8 cellular contexts compared by ENCODE assay signal in genomic region chr17:40100669-40101366, GRCh38. TPM values are rescaled to one million over a fixed set of nuclear protein-coding genes. Genes with fewer than 3 reads are reported as not detected.
A peak's percentile ranks its signal among the peaks of the same experiment; 100 is the strongest.
DNase-seq lines count a peak whose midpoint lies in the region; ATAC-seq and TF ChIP-seq lines count a peak whose summit lies in the region.

No MANE protein-coding gene starts in this region.

- peak overlapping the region; percentile 96 for H3K27ac ChIP-seq in osteoblast (ENCODE audit: low read depth, low read length)
- peak overlapping the region; percentile 73 for H3K27ac ChIP-seq in temporal lobe (ENCODE audit: low read depth, low read length)

- H3K79me2 ChIP-seq in osteoblast (ENCODE audit: insufficient read depth, low read length): peaks cover 29% of the 10 kb centered on the region

- intact Hi-C loops in Right ventricle myocardium inferior (cut with DNase I): loop anchor here (10.0 kb wide), 1 partner anchor 244 kb away; no protein-coding TSS in a partner anchor

- H3K36me3 ChIP-seq in osteoblast (ENCODE audit: insufficient read depth, low read length): peaks cover 15% of the 10 kb centered on the region

- H3K4me1 ChIP-seq in osteoblast (ENCODE audit: insufficient read depth, low read length): peaks cover 28% of the 10 kb centered on the region

- no peaks in the 10 kb centered on the region for H3K27me3 ChIP-seq in osteoblast (ENCODE audit: insufficient read depth, low read length)

- no peaks in the 10 kb centered on the region for H3K9me3 ChIP-seq in osteoblast (ENCODE audit: low read depth, low read length)

- H3K4me1 Mint-ChIP-seq in activated naive CD8-positive, alpha-beta T cell treated with anti-CD3 and anti-CD28 coated beads, Interleukin-2, amount 50 U/mL, for 24 hours: peaks cover 92% of the 10 kb centered on the region

- peak overlapping the region; percentile 96 for H3K4me2 ChIP-seq in osteoblast (ENCODE audit: insufficient read depth, low read length)

- H3K4me3 Mint-ChIP-seq in activated naive CD8-positive, alpha-beta T cell treated with anti-CD3 and anti-CD28 coated beads, Interleukin-2, amount 50 U/mL, for 24 hours: peak overlapping the region; percentile 92

- DNase-seq in AG09319 (ENCODE audit: extremely low read depth, low read depth): peak; percentile 98
- peak; percentile 95 for DNase-seq in NCI-H1436 treated with DMSO at 0.1 percent for 48 hours (lab: John Stamatoyannopoulos, UW)
- DNase-seq in SW 1271 (lab: John Stamatoyannopoulos, UW): peak; percentile 97
- DNase-seq in activated naive CD8-positive, alpha-beta T cell treated with anti-CD3 and anti-CD28 coated beads, Interleukin-2, amount 50 U/mL, for 24 hours: peak; percentile 90
- DNase-seq in Right ventricle myocardium inferior (ENCODE audit: missing footprints): peak; percentile 98
- peak; percentile 90 for DNase-seq in osteoblast (ENCODE audit: insufficient read length, low spot score, missing footprints)

- peak overlapping the region; percentile 67 for H2AFZ ChIP-seq in osteoblast (ENCODE audit: low read length)

- H3K27me3 Mint-ChIP-seq in activated naive CD8-positive, alpha-beta T cell treated with anti-CD3 and anti-CD28 coated beads, Interleukin-2, amount 50 U/mL, for 24 hours: no peaks in the 10 kb centered on the region

- H3K27ac Mint-ChIP-seq in activated naive CD8-positive, alpha-beta T cell treated with anti-CD3 and anti-CD28 coated beads, Interleukin-2, amount 50 U/mL, for 24 hours: peak overlapping the region; percentile 98

- H4K20me1 ChIP-seq in osteoblast (ENCODE audit: insufficient read depth, low read length): peaks cover 4% of the 10 kb centered on the region

- peaks cover 17% of the 10 kb centered on the region for H3K36me3 Mint-ChIP-seq in activated naive CD8-positive, alpha-beta T cell treated with anti-CD3 and anti-CD28 coated beads, Interleukin-2, amount 50 U/mL, for 24 hours (ENCODE audit: low read depth)

- TF ChIP-seq CTCF in AG09319 (IDR thresholded peaks at IDR 0.05; ENCODE audit: low read depth, low read length): no peak
- TF ChIP-seq CTCF in osteoblast (IDR thresholded peaks at IDR 0.05; ENCODE audit: extremely low read depth, low read depth, low read length): no peak

- no peaks in the 10 kb centered on the region for H3K9me3 Mint-ChIP-seq in activated naive CD8-positive, alpha-beta T cell treated with anti-CD3 and anti-CD28 coated beads, Interleukin-2, amount 50 U/mL, for 24 hours

- H3K4me3 ChIP-seq in osteoblast (ENCODE audit: insufficient read depth, low read length): peak overlapping the region; percentile 86

- ATAC-seq in GM19463 (IDR thresholded peaks at IDR 0.05; ENCODE audit: unreplicated experiment) (peak; percentile 18), Right ventricle myocardium inferior (peak; percentile 69)
- ATAC-seq in activated naive CD8-positive, alpha-beta T cell treated with anti-CD3 and anti-CD28 coated beads, Interleukin-2, amount 50 U/mL, for 24 hours: peak; percentile 33

RNA-seq across cellular contexts. Expression of gene NR1D1, which starts 0.4 kb away (rescaled TPM):
- total RNA-seq in Right ventricle myocardium inferior (24.9 TPM), osteoblast (5.1 and 7.1 TPM in 2 replicates), temporal lobe (0.25 TPM)

RNA-seq across cellular contexts. Expression of gene MSL1, which starts 21.0 kb away (rescaled TPM):
- total RNA-seq in Right ventricle myocardium inferior (51.4 TPM), osteoblast (53.3 and 60.1 TPM in 2 replicates), temporal lobe (81.9 TPM)

RNA-seq across cellular contexts. Expression of gene THRA, which starts 38.1 kb away (rescaled TPM):
- 88.3 TPM for total RNA-seq in Right ventricle myocardium inferior
- 30.6 and 33.3 TPM in 2 replicates for total RNA-seq in osteoblast
- total RNA-seq in temporal lobe: 109 TPM

RNA-seq across cellular contexts. Expression of gene CASC3, which starts 39.5 kb away (rescaled TPM):
- total RNA-seq in Right ventricle myocardium inferior: 49.1 TPM
- total RNA-seq in osteoblast: 40.7 and 45.2 TPM in 2 replicates
- 31.5 TPM for total RNA-seq in temporal lobe

RNA-seq across cellular contexts. Expression of gene MED24, which starts 46.6 kb away (rescaled TPM):
- 53.9 TPM for total RNA-seq in Right ventricle myocardium inferior
- total RNA-seq in osteoblast: 33.6 and 36.6 TPM in 2 replicates
- total RNA-seq in temporal lobe: 76.7 TPM

Comparison
In these comparisons a context has a peak if more than half of its experiments do, and no peak if none do; other contexts are left out.
1. Peak in every context shown above with its lines: DNase-seq, ATAC-seq, H3K4me3 ChIP-seq and H3K27ac ChIP-seq.
2. ATAC-seq: peak in every context shown above with its lines; median percentile 69 in Right ventricle myocardium inferior; 33 in activated naive CD8-positive, alpha-beta T cell treated with anti-CD3 and anti-CD28 coated beads, Interleukin-2, amount 50 U/mL, for 24 hours; 18 in GM19463.